In the genomic region with DNA sequence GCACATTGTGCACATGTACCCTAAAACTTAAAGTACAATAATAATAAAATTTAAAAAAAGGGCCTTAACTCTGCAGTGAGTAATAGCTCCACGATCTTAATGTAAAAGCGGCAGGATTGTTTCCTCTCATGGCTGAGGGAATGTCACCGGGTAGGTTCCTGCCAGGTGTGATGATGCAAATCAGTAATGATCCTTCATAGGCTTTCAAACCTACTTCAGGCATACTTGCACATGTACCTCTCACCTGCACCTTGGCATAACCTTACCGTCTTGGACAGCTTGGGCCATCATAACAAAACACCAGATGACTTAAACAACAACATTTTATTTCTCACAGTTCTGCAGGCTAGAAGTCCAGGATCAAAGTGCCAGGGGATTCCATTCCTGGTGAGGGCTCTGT, we compare ENCODE assay signal across 1 cellular context. TPM values are rescaled to one million over a fixed set of nuclear protein-coding genes. Genes with fewer than 3 reads are reported as not detected.
"Had no signal": no experiment of that assay in that cellular context is flagged by ENCODE, and none has a peak within 500 bp of the region (broad histone marks: within the 10 kb centered on the region; RNA-seq: fewer than 3 reads in every experiment).

No MANE protein-coding gene starts in this region.

RNA-seq across cellular contexts. Expression of gene MALL, which starts 39.7 kb away (rescaled TPM):
- polyA plus RNA-seq: immature natural killer cell had no signal
